8 cellular contexts compared by ENCODE assay signal in genomic region chr3:129026728-129027543, GRCh38. TPM values are rescaled to one million over a fixed set of nuclear protein-coding genes. Genes with fewer than 3 reads are reported as not detected.
DNase-seq lines count a peak whose midpoint lies in the region; ATAC-seq and TF ChIP-seq lines count a peak whose summit lies in the region.

No MANE protein-coding gene starts in this region.

- H3K4me3 ChIP-seq in mucosa of descending colon, result no peak overlapping the region

- no peak overlapping the region for H3K27ac ChIP-seq in epithelial cell of prostate

- intact Hi-C loops in mucosa of descending colon (cut with DNase I, micrococcal nuclease), result no loop called here

- peaks cover 7% of the 10 kb centered on the region for H3K4me1 ChIP-seq in mucosa of descending colon (ENCODE audit: low read depth)

- ATAC-seq in GM19468 (IDR thresholded peaks at IDR 0.05; ENCODE audit: extremely low read depth, unreplicated experiment) (peak; percentile 98), mucosa of descending colon (peak; percentile 98)

- peak; percentile 79 for TF ChIP-seq CTCF in mucosa of descending colon (IDR thresholded peaks at IDR 0.05)

- peak; percentile 98 for DNase-seq in COR-L47 (lab: John Stamatoyannopoulos, UW)
- peak; percentile 23 for DNase-seq in HS-27A (ENCODE audit: low read depth)
- peak; percentile 99 for DNase-seq in NOMO-1 (lab: John Stamatoyannopoulos, UW; ENCODE audit: unreplicated experiment in 2 of 2)
- peak; percentile 87 for DNase-seq in activated CD8-positive, alpha-beta memory T cell treated with anti-CD3 and anti-CD28 coated beads, Interleukin-2, amount 50 U/mL, for 4 hours
- DNase-seq in epithelial cell of prostate (ENCODE audit: low read depth, low spot score), result peak; percentile 41
- DNase-seq in mucosa of descending colon, result peak; percentile 92 to 96 (median 94)
- DNase-seq in stimulated activated CD8-positive, alpha-beta memory T cell treated with anti-CD3 and anti-CD28 coated beads, Interleukin-4, amount 100 ng/mL, for 1 hour (ENCODE audit: low read depth in 2 of 2, low spot score in 1 of 2), result peak; percentile 75 to 84

- no peaks in the 10 kb centered on the region for H3K36me3 ChIP-seq in mucosa of descending colon (ENCODE audit: low read depth)

- no peaks in the 10 kb centered on the region for H3K9me3 ChIP-seq in mucosa of descending colon

RNA-seq across cellular contexts. Expression of gene EFCC1, which starts 25.8 kb away (rescaled TPM):
- 10 to 100 TPM in 1 of 3 donors, 1 to 10 TPM in 2; 1.8 to 12.0 (median 3.6) TPM for total RNA-seq in mucosa of descending colon

RNA-seq across cellular contexts. Expression of gene CFAP92, which starts 33.1 kb away (rescaled TPM):
- total RNA-seq in mucosa of descending colon, result 1 to 10 TPM; 1.1 to 1.5 (median 1.3) TPM

RNA-seq across cellular contexts. Expression of gene GP9, which starts 33.6 kb away (rescaled TPM):
- under 1 TPM in 1 of 3 donors, not detected in 2; 0.90 TPM for total RNA-seq in mucosa of descending colon

Comparison
In these comparisons a context has a peak if more than half of its experiments do, and no peak if none do; other contexts are left out.
1. DNase-seq: peak in every context shown above with its lines; median percentile 99 in NOMO-1; 98 in COR-L47; 94 in mucosa of descending colon; 87 in activated CD8-positive, alpha-beta memory T cell treated with anti-CD3 and anti-CD28 coated beads, Interleukin-2, amount 50 U/mL, for 4 hours; 80 in stimulated activated CD8-positive, alpha-beta memory T cell treated with anti-CD3 and anti-CD28 coated beads, Interleukin-4, amount 100 ng/mL, for 1 hour; 41 in epithelial cell of prostate; 23 in HS-27A.